26 cellular contexts compared by ENCODE assay signal in genomic region chr18:65606551-65607130, GRCh38.
"Had no signal": no experiment of that assay in that cellular context is flagged by ENCODE, and none has a peak within 500 bp of the region (broad histone marks: within the 10 kb centered on the region; RNA-seq: fewer than 3 reads in every experiment).

No MANE protein-coding gene starts in this region.

- H3K4me3 Mint-ChIP-seq: activated B cell treated with CpG ODN at 0.5 μM for 24 hours; activated CD4-positive, alpha-beta T cell treated with anti-CD3 and anti-CD28 coated beads for 36 hours; activated T-cell treated with anti-CD3 and anti-CD28 coated beads, Interleukin-2, amount 50 U/mL, for 4 hours; naive thymus-derived CD4-positive, alpha-beta T cell; stimulated activated naive B cell treated with anti-CD40 and anti-IgM and Interleukin-4, amounts not matched to agents 10 μg/mL and 1 μg/mL and 100 μg/mL, for 72 hours; type B pancreatic cell had no signal

- H3K36me3 Mint-ChIP-seq: naive thymus-derived CD4-positive, alpha-beta T cell; stimulated activated naive B cell treated with anti-CD40 and anti-IgM and Interleukin-4, amounts not matched to agents 10 μg/mL and 1 μg/mL and 100 μg/mL, for 72 hours had no signal

- H3K4me1 ChIP-seq: gastrocnemius medialis, heart left ventricle, sigmoid colon, testis, vagina had no signal

- FAIRE-seq: endometrium, keratinocyte had no signal

- H3K4me3 ChIP-seq: gastrocnemius medialis, heart left ventricle, sigmoid colon, smooth muscle cell, vagina had no signal

- H3K4me1 Mint-ChIP-seq: activated B cell treated with CpG ODN at 0.5 μM for 24 hours; activated CD4-positive, alpha-beta T cell treated with anti-CD3 and anti-CD28 coated beads for 36 hours; naive thymus-derived CD4-positive, alpha-beta T cell; stimulated activated naive B cell treated with anti-CD40 and anti-IgM and Interleukin-4, amounts not matched to agents 10 μg/mL and 1 μg/mL and 100 μg/mL, for 72 hours had no signal

- DNase-seq: activated B cell treated with CpG ODN at 0.5 μM for 24 hours; activated CD4-positive, alpha-beta T cell treated with anti-CD3 and anti-CD28 coated beads for 36 hours; activated CD4-positive, alpha-beta T cell treated with anti-CD3 and anti-CD28 coated beads, Interleukin-2, amount 50 U/mL, for 4 hours; activated CD8-positive, alpha-beta memory T cell treated with anti-CD3 and anti-CD28 coated beads for 24 hours; activated CD8-positive, alpha-beta memory T cell treated with anti-CD3 and anti-CD28 coated beads, Interleukin-2, amount 50 U/mL, for 48 hours; activated naive CD4-positive, alpha-beta T cell treated with Interleukin-2 at 50 U/mL for 16 hours; activated T-cell treated with anti-CD3 and anti-CD28 coated beads, Interleukin-2, amount 50 U/mL, for 4 hours; amygdala; cerebellar nuclear complex; gastrocnemius medialis; heart left ventricle; left colon; naive thymus-derived CD4-positive, alpha-beta T cell; retina; sigmoid colon; stimulated activated CD4-positive, alpha-beta T cell treated with anti-CD3 and anti-CD28 coated beads, Interleukin-2, amount 100 ng/mL, for 48 hours; stimulated activated CD8-positive, alpha-beta memory T cell treated with anti-CD3 and anti-CD28 coated beads, Interleukin-4, amount 100 ng/mL, for 48 hours; stimulated activated naive B cell treated with anti-CD40 and anti-IgM and Interleukin-4, amounts not matched to agents 10 μg/mL and 1 μg/mL and 100 μg/mL, for 72 hours; T1000 had no signal

- H3K27me3 ChIP-seq: gastrocnemius medialis, heart left ventricle, sigmoid colon, testis, vagina had no signal

- H3K4me2 ChIP-seq: smooth muscle cell had no signal

- ATAC-seq: activated CD4-positive, alpha-beta T cell treated with anti-CD3 and anti-CD28 coated beads for 36 hours; activated T-cell treated with anti-CD3 and anti-CD28 coated beads, Interleukin-2, amount 50 U/mL, for 4 hours; gastrocnemius medialis; heart left ventricle; left colon; naive thymus-derived CD4-positive, alpha-beta T cell; stimulated activated naive B cell treated with anti-CD40 and anti-IgM and Interleukin-4, amounts not matched to agents 10 μg/mL and 1 μg/mL and 100 μg/mL, for 72 hours had no signal

- H3K9me3 ChIP-seq: gastrocnemius medialis, heart left ventricle, sigmoid colon, testis, vagina had no signal

- H3K27ac ChIP-seq: gastrocnemius medialis, heart left ventricle, sigmoid colon, testis, vagina had no signal

- H3K9me3 Mint-ChIP-seq: activated B cell treated with CpG ODN at 0.5 μM for 24 hours had no signal

- H3K36me3 ChIP-seq: gastrocnemius medialis, heart left ventricle, sigmoid colon, vagina had no signal

- H3K27me3 Mint-ChIP-seq: activated B cell treated with CpG ODN at 0.5 μM for 24 hours; activated CD4-positive, alpha-beta T cell treated with anti-CD3 and anti-CD28 coated beads for 36 hours; naive thymus-derived CD4-positive, alpha-beta T cell; progenitor cell of endocrine pancreas; stimulated activated naive B cell treated with anti-CD40 and anti-IgM and Interleukin-4, amounts not matched to agents 10 μg/mL and 1 μg/mL and 100 μg/mL, for 72 hours; type B pancreatic cell had no signal

- H3K27ac Mint-ChIP-seq: activated B cell treated with CpG ODN at 0.5 μM for 24 hours; activated CD4-positive, alpha-beta T cell treated with anti-CD3 and anti-CD28 coated beads for 36 hours; naive thymus-derived CD4-positive, alpha-beta T cell; progenitor cell of endocrine pancreas; stimulated activated naive B cell treated with anti-CD40 and anti-IgM and Interleukin-4, amounts not matched to agents 10 μg/mL and 1 μg/mL and 100 μg/mL, for 72 hours; type B pancreatic cell had no signal
